In genomic region chr10:69466158-69466490, GRCh38 we compare ENCODE assay signal across 18 cellular contexts. TPM values are rescaled to one million over a fixed set of nuclear protein-coding genes. Genes with fewer than 3 reads are reported as not detected.
DNase-seq lines count a peak whose midpoint lies in the region; ATAC-seq and TF ChIP-seq lines count a peak whose summit lies in the region.
"Had no signal": no experiment of that assay in that cellular context is flagged by ENCODE, and none has a peak within 500 bp of the region (broad histone marks: within the 10 kb centered on the region; RNA-seq: fewer than 3 reads in every experiment).

No MANE protein-coding gene starts in this region.

- no peaks in the 10 kb centered on the region for H3K27me3 ChIP-seq in heart left ventricle
- no peaks in the 10 kb centered on the region for H3K27me3 ChIP-seq in dorsolateral prefrontal cortex
- no peaks in the 10 kb centered on the region for H3K27me3 ChIP-seq in rectal smooth muscle tissue (ENCODE audit: control insufficient read depth, insufficient read depth, low read length)
- no peaks in the 10 kb centered on the region for H3K27me3 ChIP-seq in upper lobe of right lung
- H3K27me3 ChIP-seq: testis had no signal

- peak overlapping the region in 9 of 12 donors; percentile 54 to 92 (median 71) for H3K27ac ChIP-seq in heart left ventricle
- peak overlapping the region in 49 of 59 donors; percentile 11 to 89 (median 70) for H3K27ac ChIP-seq in dorsolateral prefrontal cortex
- H3K27ac ChIP-seq in rectal smooth muscle tissue (ENCODE audit: low read depth, low read length): peak overlapping the region; percentile 80
- peak overlapping the region; percentile 44 for H3K27ac ChIP-seq in upper lobe of right lung
- H3K27ac ChIP-seq: testis had no signal

- TF ChIP-seq POLR2A in heart left ventricle (IDR thresholded peaks at IDR 0.05): no peak

- H3K9ac ChIP-seq in rectal smooth muscle tissue (ENCODE audit: low read length): no peak overlapping the region

- ATAC-seq in heart left ventricle: no peak
- no peak for ATAC-seq in Right ventricle myocardium inferior
- no peak for ATAC-seq in upper lobe of right lung
- ATAC-seq in HG02852 (IDR thresholded peaks at IDR 0.05; ENCODE audit: unreplicated experiment): no peak

- intact Hi-C loops in heart left ventricle (cut with DNase I): no loop called here
- intact Hi-C loops in Right ventricle myocardium inferior (cut with DNase I): no loop called here
- intact Hi-C loops in dorsolateral prefrontal cortex (cut with DNase I): no loop called here
- intact Hi-C loops in upper lobe of right lung (cut with DNase I): no loop called here

- TF ChIP-seq CTCF in heart left ventricle (IDR thresholded peaks at IDR 0.05) (no peak), dorsolateral prefrontal cortex (IDR thresholded peaks at IDR 0.05 in 54 of 56, conservative IDR thresholded peaks at IDR 0.05 in 2 of 56; ENCODE audit: low read depth in 1 of 56, partially characterized antibody in 56 of 56) (no peak), upper lobe of right lung (IDR thresholded peaks at IDR 0.05) (no peak)

- 30 to 72% (median 51%) methylated on average over 5 of the region's 5 CpGs for WGBS in heart left ventricle, 4 donors

- H3K9me3 ChIP-seq in heart left ventricle (no peaks in the 10 kb centered on the region), upper lobe of right lung (no peaks in the 10 kb centered on the region)
- H3K9me3 ChIP-seq: testis had no signal

- H3K4me1 ChIP-seq in heart left ventricle (peaks cover 5 to 88% (median 63%) of the 10 kb centered on the region in 12 donors), rectal smooth muscle tissue (ENCODE audit: control insufficient read depth, insufficient read depth, low read length) (peaks cover 37% of the 10 kb centered on the region), upper lobe of right lung (peaks cover 54% of the 10 kb centered on the region)
- H3K4me1 ChIP-seq: testis had no signal

- no peaks in the 10 kb centered on the region for H3K36me3 ChIP-seq in heart left ventricle
- no peaks in the 10 kb centered on the region for H3K36me3 ChIP-seq in rectal smooth muscle tissue (ENCODE audit: control insufficient read depth, insufficient read depth, low read length)
- no peaks in the 10 kb centered on the region for H3K36me3 ChIP-seq in upper lobe of right lung

- H3K4me3 ChIP-seq in heart left ventricle (no peak overlapping the region), dorsolateral prefrontal cortex (no peak overlapping the region), rectal smooth muscle tissue (ENCODE audit: low read length) (no peak overlapping the region), upper lobe of right lung (no peak overlapping the region)
- H3K4me3 ChIP-seq: testis had no signal

- DNase-seq in heart left ventricle (no peak), Right ventricle myocardium inferior (ENCODE audit: missing footprints) (no peak), dorsolateral prefrontal cortex (peak in 1 of 10 donors; percentile 27), upper lobe of right lung (no peak), COR-L47 (lab: John Stamatoyannopoulos, UW) (no peak), DMS114 treated with DMSO at 0.1 percent for 48 hours (lab: John Stamatoyannopoulos, UW; ENCODE audit: unreplicated experiment) (no peak)
- DNase-seq: activated T-cell treated with anti-CD3 and anti-CD28 coated beads, Interleukin-2, amount 50 U/mL, for 48 hours; GDM1; GOT3; NCI-H146; NCI-H2171; NCI-H526 treated with DMSO at 0.1 percent for 48 hours; T-cell; testis had no signal

RNA-seq across cellular contexts. Expression of gene TSPAN15, which starts 14.9 kb away (rescaled TPM):
- total RNA-seq in heart left ventricle (10 to 100 TPM in 6 of 9 donors, 1 to 10 TPM in 3; 4.5 to 20.2 (median 11.1) TPM), Right ventricle myocardium inferior (11.8 TPM), dorsolateral prefrontal cortex (100 to 1,000 TPM in 10 of 120 experiments, 10 to 100 TPM in 109, 1 to 10 TPM in 1; 8.7 to 188 (median 44.2) TPM), upper lobe of right lung (47.3 TPM)
- 10 to 100 TPM; 10.5 to 12.5 TPM for polyA plus RNA-seq in heart left ventricle

RNA-seq across cellular contexts. Expression of gene TACR2, which starts 49.4 kb away (rescaled TPM):
- total RNA-seq in heart left ventricle (under 1 TPM in 4 of 9 donors, not detected in 5; 0.22 to 0.39 (median 0.29) TPM), Right ventricle myocardium inferior (0.19 TPM), dorsolateral prefrontal cortex (1 to 10 TPM in 27 of 120 experiments, under 1 TPM in 86, not detected in 7; 0.20 to 2.4 (median 0.75) TPM), upper lobe of right lung (0.90 TPM)
- polyA plus RNA-seq in heart left ventricle: under 1 TPM; 0.11 to 0.15 TPM
- total RNA-seq: chondrocyte, T-cell had no signal
- polyA plus RNA-seq: AG04450 had no signal
